In the genomic region with DNA sequence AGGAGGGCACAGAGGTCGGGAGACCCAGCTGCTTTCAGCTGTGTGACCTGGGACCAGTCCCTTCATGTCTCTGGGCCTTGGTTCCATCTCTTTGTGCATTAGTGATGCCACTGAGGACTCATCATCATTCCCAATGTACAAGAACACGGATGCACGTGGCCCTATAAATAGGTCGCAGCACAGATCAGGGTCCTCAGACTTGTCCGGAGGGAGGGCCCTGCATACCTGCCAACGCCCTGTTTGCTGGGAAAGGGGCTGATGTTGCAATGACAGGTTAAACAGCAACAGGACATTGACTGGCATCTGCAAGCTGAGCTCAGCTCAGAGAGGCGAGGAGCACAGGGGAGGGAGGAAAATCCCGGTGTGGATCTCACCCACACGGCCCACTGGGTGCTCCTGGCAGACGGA, we compare ENCODE assay signal across 1 cellular context.
TF ChIP-seq lines count a peak whose summit lies in the region.

No MANE protein-coding gene starts in this region.

TF ChIP-seq in HepG2, 621 proteins besides CTCF, POLR2A, EP300 and RAD21 (continued from another document and continues in another):
- TF ChIP-seq FOSL1 (CRISPR knock-in tag; IDR thresholded peaks at IDR 0.05; ENCODE audit: borderline replicate concordance) (no peak), BORCS8-MEF2B (CRISPR knock-in tag; IDR thresholded peaks at IDR 0.05) (peak; percentile 97), NCOR1 (IDR thresholded peaks at IDR 0.05; ENCODE audit: borderline replicate concordance, low read length) (no peak), XRCC5 (optimal IDR thresholded peaks at IDR 0.05; ENCODE audit: low read length) (peak; percentile 99), ZNF484 (CRISPR knock-in tag; IDR thresholded peaks at IDR 0.05; ENCODE audit: borderline replicate concordance, low read depth) (no peak), ZSCAN9 (CRISPR knock-in tag; IDR thresholded peaks at IDR 0.05; ENCODE audit: borderline replicate concordance) (peak; percentile 99), ZNF234 (CRISPR knock-in tag; conservative IDR thresholded peaks at IDR 0.05) (peak; percentile 91; the same call in 1 of the 2 replicates), KDM5B (CRISPR knock-in tag; IDR thresholded peaks at IDR 0.05; ENCODE audit: borderline replicate concordance) (peak; percentile 21; the same call in 1 of the 2 replicates), POLR2G (IDR thresholded peaks at IDR 0.05; ENCODE audit: low read depth, low read length) (peak; percentile 56), CHD4 (IDR thresholded peaks at IDR 0.05; ENCODE audit: borderline replicate concordance, low read length) (no peak), ZNF274 (CRISPR knock-in tag; IDR thresholded peaks at IDR 0.05) (peak; percentile 84), NPAS2 (CRISPR knock-in tag; IDR thresholded peaks at IDR 0.05; ENCODE audit: borderline replicate concordance) (no peak), ZNF33A (CRISPR knock-in tag; IDR thresholded peaks at IDR 0.05; ENCODE audit: borderline replicate concordance) (no peak), ZNF44 (CRISPR knock-in tag; IDR thresholded peaks at IDR 0.05) (no peak; the same call in 1 of the 2 replicates), ZNF3 (CRISPR knock-in tag; IDR thresholded peaks at IDR 0.05) (peak; percentile 78; the same call in 1 of the 2 replicates), ZIK1 (CRISPR knock-in tag; IDR thresholded peaks at IDR 0.05; ENCODE audit: borderline replicate concordance, low read depth) (peak; percentile 50; the same call in 1 of the 2 replicates), KLF9 (CRISPR knock-in tag; IDR thresholded peaks at IDR 0.05; ENCODE audit: low read depth) (no peak), ZNF501 (CRISPR knock-in tag; IDR thresholded peaks at IDR 0.05) (peak; percentile 91), ZNF225 (CRISPR knock-in tag; IDR thresholded peaks at IDR 0.05) (no peak; the same call in 1 of the 2 replicates), PHF20 (CRISPR knock-in tag; IDR thresholded peaks at IDR 0.05) (peak; percentile 79), ZNF124 (CRISPR knock-in tag; IDR thresholded peaks at IDR 0.05) (peak; percentile 96), PRMT3 (CRISPR knock-in tag; IDR thresholded peaks at IDR 0.05; ENCODE audit: borderline replicate concordance, low read depth) (peak; percentile 83; the same call in 1 of the 2 replicates), ZNF329 (CRISPR knock-in tag; IDR thresholded peaks at IDR 0.05; ENCODE audit: low read depth) (no peak), XBP1 (CRISPR knock-in tag; IDR thresholded peaks at IDR 0.05) (no peak; the same call in 1 of the 2 replicates), ZNF768 (CRISPR knock-in tag; IDR thresholded peaks at IDR 0.05) (peak; percentile 98), RAD51 (IDR thresholded peaks at IDR 0.05; ENCODE audit: borderline replicate concordance) (no peak), CAMTA2 (CRISPR knock-in tag; IDR thresholded peaks at IDR 0.05; ENCODE audit: borderline replicate concordance) (no peak; the same call in 1 of the 2 replicates), ZFP82 (CRISPR knock-in tag; IDR thresholded peaks at IDR 0.05; ENCODE audit: borderline replicate concordance) (no peak), AGO2 (optimal IDR thresholded peaks at IDR 0.05; ENCODE audit: low read depth, low read length) (no peak), MIER2 (CRISPR knock-in tag; IDR thresholded peaks at IDR 0.05) (peak; percentile 86), SRY (CRISPR knock-in tag; IDR thresholded peaks at IDR 0.05) (no peak; the same call in 1 of the 2 replicates)
- TF ChIP-seq, protein P1, sequence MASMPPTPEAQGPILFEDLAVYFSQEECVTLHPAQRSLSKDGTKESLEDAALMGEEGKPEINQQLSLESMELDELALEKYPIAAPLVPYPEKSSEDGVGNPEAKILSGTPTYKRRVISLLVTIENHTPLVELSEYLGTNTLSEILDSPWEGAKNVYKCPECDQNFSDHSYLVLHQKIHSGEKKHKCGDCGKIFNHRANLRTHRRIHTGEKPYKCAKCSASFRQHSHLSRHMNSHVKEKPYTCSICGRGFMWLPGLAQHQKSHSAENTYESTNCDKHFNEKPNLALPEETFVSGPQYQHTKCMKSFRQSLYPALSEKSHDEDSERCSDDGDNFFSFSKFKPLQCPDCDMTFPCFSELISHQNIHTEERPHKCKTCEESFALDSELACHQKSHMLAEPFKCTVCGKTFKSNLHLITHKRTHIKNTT (CRISPR knock-in tag; IDR thresholded peaks at IDR 0.05): no peak
- TF ChIP-seq, protein P2, sequence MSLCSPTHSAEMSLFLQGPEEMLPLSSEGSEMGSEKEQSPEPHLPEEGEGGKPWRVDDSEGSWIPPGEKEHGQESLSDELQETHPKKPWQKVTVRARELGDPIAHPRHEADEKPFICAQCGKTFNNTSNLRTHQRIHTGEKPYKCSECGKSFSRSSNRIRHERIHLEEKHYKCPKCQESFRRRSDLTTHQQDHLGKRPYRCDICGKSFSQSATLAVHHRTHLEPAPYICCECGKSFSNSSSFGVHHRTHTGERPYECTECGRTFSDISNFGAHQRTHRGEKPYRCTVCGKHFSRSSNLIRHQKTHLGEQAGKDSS (CRISPR knock-in tag; IDR thresholded peaks at IDR 0.05; ENCODE audit: borderline replicate concordance, low read depth): peak; percentile 98
- TF ChIP-seq, protein P3, sequence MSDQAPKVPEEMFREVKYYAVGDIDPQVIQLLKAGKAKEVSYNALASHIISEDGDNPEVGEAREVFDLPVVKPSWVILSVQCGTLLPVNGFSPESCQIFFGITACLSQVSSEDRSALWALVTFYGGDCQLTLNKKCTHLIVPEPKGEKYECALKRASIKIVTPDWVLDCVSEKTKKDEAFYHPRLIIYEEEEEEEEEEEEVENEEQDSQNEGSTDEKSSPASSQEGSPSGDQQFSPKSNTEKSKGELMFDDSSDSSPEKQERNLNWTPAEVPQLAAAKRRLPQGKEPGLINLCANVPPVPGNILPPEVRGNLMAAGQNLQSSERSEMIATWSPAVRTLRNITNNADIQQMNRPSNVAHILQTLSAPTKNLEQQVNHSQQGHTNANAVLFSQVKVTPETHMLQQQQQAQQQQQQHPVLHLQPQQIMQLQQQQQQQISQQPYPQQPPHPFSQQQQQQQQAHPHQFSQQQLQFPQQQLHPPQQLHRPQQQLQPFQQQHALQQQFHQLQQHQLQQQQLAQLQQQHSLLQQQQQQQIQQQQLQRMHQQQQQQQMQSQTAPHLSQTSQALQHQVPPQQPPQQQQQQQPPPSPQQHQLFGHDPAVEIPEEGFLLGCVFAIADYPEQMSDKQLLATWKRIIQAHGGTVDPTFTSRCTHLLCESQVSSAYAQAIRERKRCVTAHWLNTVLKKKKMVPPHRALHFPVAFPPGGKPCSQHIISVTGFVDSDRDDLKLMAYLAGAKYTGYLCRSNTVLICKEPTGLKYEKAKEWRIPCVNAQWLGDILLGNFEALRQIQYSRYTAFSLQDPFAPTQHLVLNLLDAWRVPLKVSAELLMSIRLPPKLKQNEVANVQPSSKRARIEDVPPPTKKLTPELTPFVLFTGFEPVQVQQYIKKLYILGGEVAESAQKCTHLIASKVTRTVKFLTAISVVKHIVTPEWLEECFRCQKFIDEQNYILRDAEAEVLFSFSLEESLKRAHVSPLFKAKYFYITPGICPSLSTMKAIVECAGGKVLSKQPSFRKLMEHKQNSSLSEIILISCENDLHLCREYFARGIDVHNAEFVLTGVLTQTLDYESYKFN (CRISPR knock-in tag; conservative IDR thresholded peaks at IDR 0.05): peak; percentile 99
- TF ChIP-seq, protein P4, sequence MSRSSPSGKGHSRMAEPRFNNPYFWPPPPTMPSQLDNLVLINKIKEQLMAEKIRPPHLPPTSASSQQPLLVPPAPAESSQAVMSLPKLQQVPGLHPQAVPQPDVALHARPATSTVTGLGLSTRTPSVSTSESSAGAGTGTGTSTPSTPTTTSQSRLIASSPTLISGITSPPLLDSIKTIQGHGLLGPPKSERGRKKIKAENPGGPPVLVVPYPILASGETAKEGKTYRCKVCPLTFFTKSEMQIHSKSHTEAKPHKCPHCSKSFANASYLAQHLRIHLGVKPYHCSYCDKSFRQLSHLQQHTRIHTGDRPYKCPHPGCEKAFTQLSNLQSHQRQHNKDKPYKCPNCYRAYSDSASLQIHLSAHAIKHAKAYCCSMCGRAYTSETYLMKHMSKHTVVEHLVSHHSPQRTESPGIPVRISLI (CRISPR knock-in tag; IDR thresholded peaks at IDR 0.05; ENCODE audit: borderline replicate concordance): peak; percentile 70; the same call in 1 of the 2 replicates
- TF ChIP-seq, protein P5, sequence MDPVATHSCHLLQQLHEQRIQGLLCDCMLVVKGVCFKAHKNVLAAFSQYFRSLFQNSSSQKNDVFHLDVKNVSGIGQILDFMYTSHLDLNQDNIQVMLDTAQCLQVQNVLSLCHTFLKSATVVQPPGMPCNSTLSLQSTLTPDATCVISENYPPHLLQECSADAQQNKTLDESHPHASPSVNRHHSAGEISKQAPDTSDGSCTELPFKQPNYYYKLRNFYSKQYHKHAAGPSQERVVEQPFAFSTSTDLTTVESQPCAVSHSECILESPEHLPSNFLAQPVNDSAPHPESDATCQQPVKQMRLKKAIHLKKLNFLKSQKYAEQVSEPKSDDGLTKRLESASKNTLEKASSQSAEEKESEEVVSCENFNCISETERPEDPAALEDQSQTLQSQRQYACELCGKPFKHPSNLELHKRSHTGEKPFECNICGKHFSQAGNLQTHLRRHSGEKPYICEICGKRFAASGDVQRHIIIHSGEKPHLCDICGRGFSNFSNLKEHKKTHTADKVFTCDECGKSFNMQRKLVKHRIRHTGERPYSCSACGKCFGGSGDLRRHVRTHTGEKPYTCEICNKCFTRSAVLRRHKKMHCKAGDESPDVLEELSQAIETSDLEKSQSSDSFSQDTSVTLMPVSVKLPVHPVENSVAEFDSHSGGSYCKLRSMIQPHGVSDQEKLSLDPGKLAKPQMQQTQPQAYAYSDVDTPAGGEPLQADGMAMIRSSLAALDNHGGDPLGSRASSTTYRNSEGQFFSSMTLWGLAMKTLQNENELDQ (CRISPR knock-in tag; IDR thresholded peaks at IDR 0.05; ENCODE audit: borderline replicate concordance): peak; percentile 95; the same call in 1 of the 2 replicates
- TF ChIP-seq, protein P6, sequence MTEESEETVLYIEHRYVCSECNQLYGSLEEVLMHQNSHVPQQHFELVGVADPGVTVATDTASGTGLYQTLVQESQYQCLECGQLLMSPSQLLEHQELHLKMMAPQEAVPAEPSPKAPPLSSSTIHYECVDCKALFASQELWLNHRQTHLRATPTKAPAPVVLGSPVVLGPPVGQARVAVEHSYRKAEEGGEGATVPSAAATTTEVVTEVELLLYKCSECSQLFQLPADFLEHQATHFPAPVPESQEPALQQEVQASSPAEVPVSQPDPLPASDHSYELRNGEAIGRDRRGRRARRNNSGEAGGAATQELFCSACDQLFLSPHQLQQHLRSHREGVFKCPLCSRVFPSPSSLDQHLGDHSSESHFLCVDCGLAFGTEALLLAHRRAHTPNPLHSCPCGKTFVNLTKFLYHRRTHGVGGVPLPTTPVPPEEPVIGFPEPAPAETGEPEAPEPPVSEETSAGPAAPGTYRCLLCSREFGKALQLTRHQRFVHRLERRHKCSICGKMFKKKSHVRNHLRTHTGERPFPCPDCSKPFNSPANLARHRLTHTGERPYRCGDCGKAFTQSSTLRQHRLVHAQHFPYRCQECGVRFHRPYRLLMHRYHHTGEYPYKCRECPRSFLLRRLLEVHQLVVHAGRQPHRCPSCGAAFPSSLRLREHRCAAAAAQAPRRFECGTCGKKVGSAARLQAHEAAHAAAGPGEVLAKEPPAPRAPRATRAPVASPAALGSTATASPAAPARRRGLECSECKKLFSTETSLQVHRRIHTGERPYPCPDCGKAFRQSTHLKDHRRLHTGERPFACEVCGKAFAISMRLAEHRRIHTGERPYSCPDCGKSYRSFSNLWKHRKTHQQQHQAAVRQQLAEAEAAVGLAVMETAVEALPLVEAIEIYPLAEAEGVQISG (CRISPR knock-in tag; IDR thresholded peaks at IDR 0.05): peak; percentile 92
- TF ChIP-seq, protein P7, sequence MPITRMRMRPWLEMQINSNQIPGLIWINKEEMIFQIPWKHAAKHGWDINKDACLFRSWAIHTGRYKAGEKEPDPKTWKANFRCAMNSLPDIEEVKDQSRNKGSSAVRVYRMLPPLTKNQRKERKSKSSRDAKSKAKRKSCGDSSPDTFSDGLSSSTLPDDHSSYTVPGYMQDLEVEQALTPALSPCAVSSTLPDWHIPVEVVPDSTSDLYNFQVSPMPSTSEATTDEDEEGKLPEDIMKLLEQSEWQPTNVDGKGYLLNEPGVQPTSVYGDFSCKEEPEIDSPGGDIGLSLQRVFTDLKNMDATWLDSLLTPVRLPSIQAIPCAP (CRISPR knock-in tag; IDR thresholded peaks at IDR 0.05; ENCODE audit: low read depth): 0 out of 2 replicates have a peak, but pooled peaks have one; percentile 24
